In the genomic region with DNA sequence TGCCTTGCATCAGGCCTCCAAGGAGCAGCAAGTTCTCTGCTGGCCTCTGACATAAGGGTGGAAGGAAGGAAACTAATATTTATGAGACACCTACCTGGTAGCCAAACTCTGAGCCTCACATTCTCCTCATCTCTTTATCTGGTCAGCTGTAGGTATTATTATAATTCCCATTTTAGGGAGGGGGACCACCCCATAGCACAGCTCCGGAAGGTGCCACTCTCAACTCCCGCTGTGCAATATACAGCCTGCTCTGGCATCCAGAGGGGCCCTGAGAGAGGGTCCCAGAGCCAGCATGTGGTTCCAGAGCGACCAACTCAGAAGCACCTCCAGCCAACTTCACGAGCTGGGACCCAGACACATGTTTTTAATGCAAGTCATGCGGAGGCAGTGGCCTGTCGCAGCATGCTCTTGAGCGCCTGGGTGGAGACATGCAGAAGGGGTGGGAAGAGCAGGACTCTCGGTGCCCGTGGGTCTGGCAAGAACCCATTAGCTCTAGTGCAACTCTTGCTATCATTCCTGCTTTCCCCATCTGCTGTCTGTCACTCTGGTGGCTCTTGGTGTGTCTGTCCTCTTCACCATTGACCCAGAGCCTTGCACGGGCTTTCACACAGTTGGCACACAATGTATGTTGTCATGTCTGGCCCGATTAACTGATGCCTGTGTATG, we compare ENCODE assay signal across 21 cellular contexts. TPM values are rescaled to one million over a fixed set of nuclear protein-coding genes. Genes with fewer than 3 reads are reported as not detected.
DNase-seq lines count a peak whose midpoint lies in the region; ATAC-seq and TF ChIP-seq lines count a peak whose summit lies in the region.
"Had no signal": no experiment of that assay in that cellular context is flagged by ENCODE, and none has a peak within 500 bp of the region (broad histone marks: within the 10 kb centered on the region; RNA-seq: fewer than 3 reads in every experiment).

No MANE protein-coding gene starts in this region.

- DNase-seq in NT2/D1 (ENCODE audit: low read depth, low spot score) (no peak), foreskin keratinocyte (peak; percentile 57 to 68), neural crest cell (ENCODE audit: low read depth, low spot score) (no peak), posterior vena cava (ENCODE audit: low spot score) (no peak)
- no peak for DNase-seq in effector memory CD8-positive, alpha-beta T cell
- DNase-seq: activated CD4-positive, alpha-beta memory T cell treated with anti-CD3 and anti-CD28 coated beads for 36 hours; activated T-cell treated with anti-CD3 and anti-CD28 coated beads, Interleukin-2, amount 50 U/mL, for 72 hours; Calu3; GF-D8; MM.1S; NK-92 treated with Interleukin-12 subunit alpha and Interleukin-12 subunit beta, amount 100 ng/mL, for 24 hours; stimulated activated CD4-positive, alpha-beta T cell treated with anti-CD3 and anti-CD28 coated beads, Interleukin-1b, Interleukin-23, amount 100 ng/mL, for 48 hours had no signal

- H3K4me1 ChIP-seq in BLaER1 (peaks cover 22% of the 10 kb centered on the region), NT2/D1 (ENCODE audit: insufficient read depth, insufficient read length) (peaks cover 17% of the 10 kb centered on the region), foreskin keratinocyte (peaks cover 23% of the 10 kb centered on the region)

- no peaks in the 10 kb centered on the region for H3K9me3 ChIP-seq in BLaER1
- no peaks in the 10 kb centered on the region for H3K9me3 ChIP-seq in NT2/D1 (ENCODE audit: insufficient read depth, low read length)
- H3K9me3 ChIP-seq: adrenal gland, thoracic aorta had no signal

- peak overlapping the region; percentile 35 for H3K27ac Mint-ChIP-seq in neural crest cell (ENCODE audit: unreplicated experiment)
- H3K27ac Mint-ChIP-seq in effector memory CD8-positive, alpha-beta T cell = no peak overlapping the region
- H3K27ac Mint-ChIP-seq: activated CD4-positive, alpha-beta memory T cell treated with anti-CD3 and anti-CD28 coated beads for 36 hours; activated T-cell treated with anti-CD3 and anti-CD28 coated beads, Interleukin-2, amount 50 U/mL, for 72 hours had no signal

- no peaks in the 10 kb centered on the region for H3K36me3 Mint-ChIP-seq in neural crest cell (ENCODE audit: low read depth)
- H3K36me3 Mint-ChIP-seq in effector memory CD8-positive, alpha-beta T cell (ENCODE audit: insufficient read depth) = no peaks in the 10 kb centered on the region
- H3K36me3 Mint-ChIP-seq: activated CD4-positive, alpha-beta memory T cell treated with anti-CD3 and anti-CD28 coated beads for 36 hours had no signal

- ATAC-seq in foreskin keratinocyte (peak; percentile 78), SK-N-SH treated with all-trans-retinoic acid at 6 μM for 48 hours (no peak), HG02763 (IDR thresholded peaks at IDR 0.05; ENCODE audit: unreplicated experiment) (no peak)
- ATAC-seq in effector memory CD8-positive, alpha-beta T cell (replicated peaks) = no peak
- ATAC-seq: activated T-cell treated with anti-CD3 and anti-CD28 coated beads, Interleukin-2, amount 50 U/mL, for 72 hours had no signal

- no peak overlapping the region for H3K4me3 Mint-ChIP-seq in neural crest cell
- no peak overlapping the region for H3K4me3 Mint-ChIP-seq in effector memory CD8-positive, alpha-beta T cell
- H3K4me3 Mint-ChIP-seq: activated CD4-positive, alpha-beta memory T cell treated with anti-CD3 and anti-CD28 coated beads for 36 hours; activated T-cell treated with anti-CD3 and anti-CD28 coated beads, Interleukin-2, amount 50 U/mL, for 72 hours had no signal

- intact Hi-C loops in posterior vena cava (cut with DNase I) = no loop called here

- no peaks in the 10 kb centered on the region for H3K27me3 ChIP-seq in BLaER1
- no peaks in the 10 kb centered on the region for H3K27me3 ChIP-seq in NT2/D1 (ENCODE audit: insufficient read depth, insufficient read length)
- no peaks in the 10 kb centered on the region for H3K27me3 ChIP-seq in foreskin keratinocyte
- H3K27me3 ChIP-seq: adrenal gland had no signal

- H3K27ac ChIP-seq in BLaER1 = no peak overlapping the region
- H3K27ac ChIP-seq in foreskin keratinocyte = peak overlapping the region; percentile 42
- H3K27ac ChIP-seq: thoracic aorta had no signal

- TF ChIP-seq CTCF in foreskin keratinocyte (conservative IDR thresholded peaks at IDR 0.05) (no peak), neural crest cell (conservative IDR thresholded peaks at IDR 0.05) (no peak)

- peaks cover 3% of the 10 kb centered on the region for H3K27me3 Mint-ChIP-seq in neural crest cell (ENCODE audit: low read depth)
- peaks cover 26 to 45% of the 10 kb centered on the region in 2 donors for H3K27me3 Mint-ChIP-seq in effector memory CD8-positive, alpha-beta T cell

- H3K9ac ChIP-seq in BLaER1 (no peak overlapping the region), NT2/D1 (ENCODE audit: insufficient read length, low read depth) (peak overlapping the region; percentile 61)

- no peaks in the 10 kb centered on the region for H4K20me1 ChIP-seq in BLaER1

- no peaks in the 10 kb centered on the region for H3K9me3 Mint-ChIP-seq in neural crest cell
- no peaks in the 10 kb centered on the region for H3K9me3 Mint-ChIP-seq in effector memory CD8-positive, alpha-beta T cell
- H3K9me3 Mint-ChIP-seq: activated CD4-positive, alpha-beta memory T cell treated with anti-CD3 and anti-CD28 coated beads for 36 hours; activated T-cell treated with anti-CD3 and anti-CD28 coated beads, Interleukin-2, amount 50 U/mL, for 72 hours had no signal

- H3K36me3 ChIP-seq in BLaER1 = no peaks in the 10 kb centered on the region
- no peaks in the 10 kb centered on the region for H3K36me3 ChIP-seq in NT2/D1 (ENCODE audit: insufficient read depth, insufficient read length, low read length)
- H3K36me3 ChIP-seq: adrenal gland, thoracic aorta had no signal

- H3K4me3 ChIP-seq in BLaER1 (no peak overlapping the region), NT2/D1 (ENCODE audit: insufficient read length, low read depth) (no peak overlapping the region)
- H3K4me3 ChIP-seq: adrenal gland, thoracic aorta had no signal

- peaks cover 24% of the 10 kb centered on the region for H3K4me1 Mint-ChIP-seq in neural crest cell
- no peaks in the 10 kb centered on the region for H3K4me1 Mint-ChIP-seq in effector memory CD8-positive, alpha-beta T cell (ENCODE audit: low read depth in 2 of 2)

- H3K4me2 ChIP-seq in BLaER1 = peak overlapping the region; percentile 77

TF ChIP-seq in SK-N-SH treated with all-trans-retinoic acid at 6 μM for 48 hours, 23 proteins besides CTCF, POLR2A, EP300 and RAD21:
- TF ChIP-seq, protein P1, sequence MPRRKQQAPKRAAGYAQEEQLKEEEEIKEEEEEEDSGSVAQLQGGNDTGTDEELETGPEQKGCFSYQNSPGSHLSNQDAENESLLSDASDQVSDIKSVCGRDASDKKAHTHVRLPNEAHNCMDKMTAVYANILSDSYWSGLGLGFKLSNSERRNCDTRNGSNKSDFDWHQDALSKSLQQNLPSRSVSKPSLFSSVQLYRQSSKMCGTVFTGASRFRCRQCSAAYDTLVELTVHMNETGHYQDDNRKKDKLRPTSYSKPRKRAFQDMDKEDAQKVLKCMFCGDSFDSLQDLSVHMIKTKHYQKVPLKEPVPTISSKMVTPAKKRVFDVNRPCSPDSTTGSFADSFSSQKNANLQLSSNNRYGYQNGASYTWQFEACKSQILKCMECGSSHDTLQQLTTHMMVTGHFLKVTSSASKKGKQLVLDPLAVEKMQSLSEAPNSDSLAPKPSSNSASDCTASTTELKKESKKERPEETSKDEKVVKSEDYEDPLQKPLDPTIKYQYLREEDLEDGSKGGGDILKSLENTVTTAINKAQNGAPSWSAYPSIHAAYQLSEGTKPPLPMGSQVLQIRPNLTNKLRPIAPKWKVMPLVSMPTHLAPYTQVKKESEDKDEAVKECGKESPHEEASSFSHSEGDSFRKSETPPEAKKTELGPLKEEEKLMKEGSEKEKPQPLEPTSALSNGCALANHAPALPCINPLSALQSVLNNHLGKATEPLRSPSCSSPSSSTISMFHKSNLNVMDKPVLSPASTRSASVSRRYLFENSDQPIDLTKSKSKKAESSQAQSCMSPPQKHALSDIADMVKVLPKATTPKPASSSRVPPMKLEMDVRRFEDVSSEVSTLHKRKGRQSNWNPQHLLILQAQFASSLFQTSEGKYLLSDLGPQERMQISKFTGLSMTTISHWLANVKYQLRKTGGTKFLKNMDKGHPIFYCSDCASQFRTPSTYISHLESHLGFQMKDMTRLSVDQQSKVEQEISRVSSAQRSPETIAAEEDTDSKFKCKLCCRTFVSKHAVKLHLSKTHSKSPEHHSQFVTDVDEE (CRISPR knock-in tag; IDR thresholded peaks at IDR 0.05) = no peak
- TF ChIP-seq ZFP30 (CRISPR knock-in tag; IDR thresholded peaks at IDR 0.05) (no peak), SNAI2 (CRISPR knock-in tag; IDR thresholded peaks at IDR 0.05) (no peak), TCF4 (CRISPR knock-in tag; IDR thresholded peaks at IDR 0.05; ENCODE audit: borderline replicate concordance) (no peak)
- TF ChIP-seq, protein P2, sequence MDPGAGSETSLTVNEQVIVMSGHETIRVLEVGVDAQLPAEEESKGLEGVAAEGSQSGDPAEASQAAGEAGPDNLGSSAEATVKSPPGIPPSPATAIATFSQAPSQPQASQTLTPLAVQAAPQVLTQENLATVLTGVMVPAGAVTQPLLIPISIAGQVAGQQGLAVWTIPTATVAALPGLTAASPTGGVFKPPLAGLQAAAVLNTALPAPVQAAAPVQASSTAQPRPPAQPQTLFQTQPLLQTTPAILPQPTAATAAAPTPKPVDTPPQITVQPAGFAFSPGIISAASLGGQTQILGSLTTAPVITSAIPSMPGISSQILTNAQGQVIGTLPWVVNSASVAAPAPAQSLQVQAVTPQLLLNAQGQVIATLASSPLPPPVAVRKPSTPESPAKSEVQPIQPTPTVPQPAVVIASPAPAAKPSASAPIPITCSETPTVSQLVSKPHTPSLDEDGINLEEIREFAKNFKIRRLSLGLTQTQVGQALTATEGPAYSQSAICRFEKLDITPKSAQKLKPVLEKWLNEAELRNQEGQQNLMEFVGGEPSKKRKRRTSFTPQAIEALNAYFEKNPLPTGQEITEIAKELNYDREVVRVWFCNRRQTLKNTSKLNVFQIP (CRISPR knock-in tag; IDR thresholded peaks at IDR 0.05; ENCODE audit: borderline replicate concordance, low read depth) = no peak

RNA-seq across cellular contexts. Expression of a gene that starts 15.0 kb away (rescaled TPM):
- total RNA-seq in foreskin keratinocyte = not detected in 2 replicates
- polyA plus RNA-seq in foreskin keratinocyte = not detected in 2 replicates
- total RNA-seq in neural crest cell = not detected in 2 replicates
- 1 to 10 TPM in 1 of 2 donors, not detected in 1; 1.5 TPM for total RNA-seq in posterior vena cava
- total RNA-seq: activated CD4-positive, alpha-beta memory T cell treated with anti-CD3 and anti-CD28 coated beads for 36 hours; activated T-cell treated with anti-CD3 and anti-CD28 coated beads, Interleukin-2, amount 50 U/mL, for 72 hours; Calu3; HT-29; left colon; SK-MEL-5; thoracic aorta had no signal
- polyA plus RNA-seq: AG04450 had no signal

RNA-seq across cellular contexts. Expression of a gene that starts 21.6 kb away (rescaled TPM):
- total RNA-seq in foreskin keratinocyte = 34.6 and 42.2 TPM in 2 replicates
- 42.1 and 50.9 TPM in 2 replicates for polyA plus RNA-seq in foreskin keratinocyte
- total RNA-seq in neural crest cell = 54.8 and 55.0 TPM in 2 replicates
- total RNA-seq in posterior vena cava = 10 to 100 TPM; 76.5 to 80.0 TPM

RNA-seq across cellular contexts. Expression of a gene that starts 43.2 kb away (rescaled TPM):
- total RNA-seq in foreskin keratinocyte (not detected in 2 replicates), neural crest cell (not detected in 2 replicates), posterior vena cava (1 to 10 TPM in 1 of 2 donors, under 1 TPM in 1; 0.24 to 1.5 TPM)
- polyA plus RNA-seq in foreskin keratinocyte = not detected in 2 replicates
- total RNA-seq: Calu3, HT-29, SK-MEL-5, thoracic aorta had no signal

RNA-seq across cellular contexts. Expression of a gene that starts 45.1 kb away (rescaled TPM):
- total RNA-seq in foreskin keratinocyte (1,007 and 1,222 TPM in 2 replicates), neural crest cell (1,508 and 1,541 TPM in 2 replicates), posterior vena cava (100 to 1,000 TPM; 414 to 463 TPM)
- 607 and 798 TPM in 2 replicates for polyA plus RNA-seq in foreskin keratinocyte

RNA-seq across cellular contexts. Expression of a gene that starts 55.6 kb away (rescaled TPM):
- 76.7 and 77.0 TPM in 2 replicates for total RNA-seq in foreskin keratinocyte
- 72.9 and 79.6 TPM in 2 replicates for polyA plus RNA-seq in foreskin keratinocyte
- total RNA-seq in neural crest cell = 70.5 and 77.7 TPM in 2 replicates
- total RNA-seq in posterior vena cava = 10 to 100 TPM; 23.1 to 28.9 TPM

Comparison
In these comparisons a context has a peak if more than half of its experiments do, and no peak if none do; other contexts are left out.
1. DNase-seq: peak in foreskin keratinocyte (2 of 2); none in NT2/D1 (single experiment), neural crest cell (single experiment), posterior vena cava (single experiment) and effector memory CD8-positive, alpha-beta T cell (0 of 3).